ENCODE assay signal across 9 cellular contexts in genomic region chr3:163490119-163490518, GRCh38.
DNase-seq lines count a peak whose midpoint lies in the region; ATAC-seq and TF ChIP-seq lines count a peak whose summit lies in the region.
"Had no signal": no experiment of that assay in that cellular context is flagged by ENCODE, and none has a peak within 500 bp of the region (broad histone marks: within the 10 kb centered on the region; RNA-seq: fewer than 3 reads in every experiment).

No MANE protein-coding gene starts in this region.

- H3F3A ChIP-seq in PC-3 (ENCODE audit: low read length, unreplicated experiment) = no peaks in the 10 kb centered on the region

- no peaks in the 10 kb centered on the region for H3K27me3 ChIP-seq in PC-3 (ENCODE audit: low read length)
- H3K27me3 ChIP-seq: neutrophil had no signal

- no peaks in the 10 kb centered on the region for H3K36me3 ChIP-seq in PC-3 (ENCODE audit: low read depth, low read length)
- H3K36me3 ChIP-seq: neutrophil had no signal

- H3K4me3 ChIP-seq in PC-3 (ENCODE audit: low read length) = no peak overlapping the region

- H3K27ac ChIP-seq in PC-3 (ENCODE audit: low read length) = no peak overlapping the region
- H3K27ac ChIP-seq: neutrophil had no signal

- no peaks in the 10 kb centered on the region for H3K4me1 ChIP-seq in PC-3 (ENCODE audit: insufficient read depth, low read length)

- no peaks in the 10 kb centered on the region for H3K9me3 ChIP-seq in PC-3 (ENCODE audit: low read length)
- H3K9me3 ChIP-seq: neutrophil had no signal

- H3K9me2 ChIP-seq in PC-3 (replicated peaks; ENCODE audit: low read length) = no peaks in the 10 kb centered on the region

- CTCF ChIA-PET in PC-3 (lab: Charles Lee) = interaction anchor here (0.6 kb wide), 2 partner anchors 218 to 793 kb away, joined by 3 to 6 read pairs; no protein-coding TSS in a partner anchor

- peak; percentile 73 for DNase-seq in D341Med (ENCODE audit: low spot score)
- DNase-seq in PC-3 = peak; percentile 79
- peak; percentile 33 for DNase-seq in fibroblast of gingiva (ENCODE audit: low read depth)
- DNase-seq in stimulated activated CD4-positive, alpha-beta T cell treated with anti-CD3 and anti-CD28 coated beads, Interleukin-2, amount 100 ng/mL, for 48 hours = peak; percentile 12 to 15
- no peak for DNase-seq in central memory CD4-positive, alpha-beta T cell
- DNase-seq in anterior cingulate cortex (lab: John Stamatoyannopoulos, UW) = no peak

- no peak overlapping the region for H2AFZ ChIP-seq in PC-3 (ENCODE audit: low read length)

- no peaks in the 10 kb centered on the region for H4K20me1 ChIP-seq in PC-3 (ENCODE audit: low read length)

- H3K9ac ChIP-seq in PC-3 (ENCODE audit: low read length) = no peak overlapping the region

- no TSS peak for BruUV-seq in PC-3 (replicated peaks; lab: Mats Ljungman, UMichigan)

- no peak overlapping the region for H3K4me2 ChIP-seq in PC-3 (ENCODE audit: low read length)

- no peaks in the 10 kb centered on the region for H3K79me2 ChIP-seq in PC-3 (ENCODE audit: low read length)

- peak; percentile 91 for TF ChIP-seq CTCF in PC-3 (conservative IDR thresholded peaks at IDR 0.05; ENCODE audit: low read depth, low read length)

- POLR2A ChIA-PET in PC-3 (lab: Charles Lee; ENCODE audit: unreplicated experiment) = no interaction called here

- ATAC-seq in GM18502 (IDR thresholded peaks at IDR 0.05; ENCODE audit: poor library complexity, unreplicated experiment) (peak; percentile 79), HG03159 (IDR thresholded peaks at IDR 0.05; ENCODE audit: unreplicated experiment) (peak; percentile 79), PC-3 (peak; percentile 95)

- intact Hi-C loops in PC-3 (cut with micrococcal nuclease) = loop anchor here (1.0 to 5.0 kb wide), 3 partner anchors 132 to 433 kb away; no protein-coding TSS in a partner anchor

Comparison
In these comparisons a context has a peak if more than half of its experiments do, and no peak if none do; other contexts are left out.
1. DNase-seq: peak in D341Med (single experiment), PC-3 (single experiment), fibroblast of gingiva (single experiment) and stimulated activated CD4-positive, alpha-beta T cell treated with anti-CD3 and anti-CD28 coated beads, Interleukin-2, amount 100 ng/mL, for 48 hours (2 of 2); none in central memory CD4-positive, alpha-beta T cell (single experiment) and anterior cingulate cortex (0 of 58).
2. Peak in every context shown above with its lines, with median percentiles within 50 percentile points of each other: ATAC-seq.